Comparison of ENCODE assay signal across 10 cellular contexts in the genomic region with DNA sequence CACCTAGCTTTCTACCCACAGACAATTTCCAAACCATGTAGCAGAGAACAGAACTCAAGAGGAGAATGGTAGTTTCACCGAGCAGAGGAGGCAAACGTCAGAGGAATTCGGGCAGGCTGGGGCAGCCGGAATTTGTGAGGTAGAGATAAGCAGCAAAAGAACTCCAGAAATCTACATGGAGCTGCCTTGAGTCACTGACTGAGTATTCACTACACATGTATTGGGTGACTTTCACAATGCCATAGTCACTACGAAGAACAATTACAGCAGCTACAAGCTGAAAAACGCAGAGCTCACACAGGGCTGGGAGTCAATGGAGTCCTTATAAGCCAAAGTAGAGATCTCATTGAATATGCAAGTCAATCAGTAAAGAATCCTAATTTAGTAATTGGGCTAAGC. TPM values are rescaled to one million over a fixed set of nuclear protein-coding genes. Genes with fewer than 3 reads are reported as not detected.
A peak's percentile ranks its signal among the peaks of the same experiment; 100 is the strongest.
DNase-seq lines count a peak whose midpoint lies in the region; ATAC-seq and TF ChIP-seq lines count a peak whose summit lies in the region.
"Had no signal": no experiment of that assay in that cellular context is flagged by ENCODE, and none has a peak within 500 bp of the region (broad histone marks: within the 10 kb centered on the region; RNA-seq: fewer than 3 reads in every experiment).

No MANE protein-coding gene starts in this region.

- peaks cover 4% of the 10 kb centered on the region; the same call in 1 of the 2 replicates for H3F3A ChIP-seq in PC-9 (ENCODE audit: insufficient read depth, low read depth)

- H3K4me3 Mint-ChIP-seq in endodermal cell: no peak overlapping the region
- H3K4me3 Mint-ChIP-seq in CD4-positive, alpha-beta memory T cell: no peak overlapping the region
- peak overlapping the region in 1 of 10 donors; percentile 22 for H3K4me3 Mint-ChIP-seq in naive thymus-derived CD8-positive, alpha-beta T cell

- peak overlapping the region; percentile 39 for H3K4me2 ChIP-seq in PC-9

- H3K27me3 ChIP-seq in PC-9 (ENCODE audit: insufficient read depth, low read depth) (no peaks in the 10 kb centered on the region), endodermal cell (ENCODE audit: control insufficient read depth, insufficient read depth, low read length, poor library complexity, severe bottlenecking) (no peaks in the 10 kb centered on the region)
- H3K27me3 ChIP-seq in CD4-positive, alpha-beta memory T cell (ENCODE audit: insufficient read depth, low read length): no peaks in the 10 kb centered on the region

- no peak for ATAC-seq in HG02588 (IDR thresholded peaks at IDR 0.05; ENCODE audit: unreplicated experiment)
- no peak for ATAC-seq in naive thymus-derived CD8-positive, alpha-beta T cell

- no peaks in the 10 kb centered on the region; the same call in 1 of the 2 replicates for H4K20me1 ChIP-seq in PC-9 (ENCODE audit: insufficient read depth)

- 62 to 66% methylated on average over 6 of the region's 6 CpGs for WGBS in endodermal cell (ENCODE audit: insufficient coverage in 1 of 2, insufficient read length in 1 of 2), 2 experiments

- H3K9me3 Mint-ChIP-seq in endodermal cell: no peaks in the 10 kb centered on the region
- H3K9me3 Mint-ChIP-seq in CD4-positive, alpha-beta memory T cell: no peaks in the 10 kb centered on the region
- H3K9me3 Mint-ChIP-seq in naive thymus-derived CD8-positive, alpha-beta T cell: no peaks in the 10 kb centered on the region

- peaks cover 19% of the 10 kb centered on the region for H3K4me1 Mint-ChIP-seq in endodermal cell
- peaks cover 11 to 40% (median 37%) of the 10 kb centered on the region in 4 donors for H3K4me1 Mint-ChIP-seq in CD4-positive, alpha-beta memory T cell
- H3K4me1 Mint-ChIP-seq in naive thymus-derived CD8-positive, alpha-beta T cell: peaks cover 23 to 47% (median 36%) of the 10 kb centered on the region in 4 donors

- H3K4me3 ChIP-seq in PC-9 (peak overlapping the region; percentile 19; the same call in 1 of the 2 replicates), endodermal cell (ENCODE audit: low read length) (no peak overlapping the region)
- no peak overlapping the region for H3K4me3 ChIP-seq in CD4-positive, alpha-beta memory T cell (ENCODE audit: low read length in 2 of 2)

- POLR2A ChIA-PET in PC-9 (lab: Charles Lee; ENCODE audit: unreplicated experiment): interaction anchor here (0.6 to 0.7 kb wide), 3 partner anchors 60 to 1018 kb away, joined by 5 to 6 read pairs (median 6); partner anchors contain the start of gene SDR42E1
- POLR2A ChIA-PET in CD4-positive, alpha-beta memory T cell (lab: Charles Lee; ENCODE audit: partially characterized antibody): interaction anchor here (1.5 kb wide), 1 partner anchor 11 kb away, joined by 5 read pairs; no protein-coding TSS in a partner anchor
- POLR2A ChIA-PET in naive thymus-derived CD8-positive, alpha-beta T cell (lab: Charles Lee): no interaction called here

- TF ChIP-seq CTCF in PC-9 (conservative IDR thresholded peaks at IDR 0.05) (no peak), endodermal cell (conservative IDR thresholded peaks at IDR 0.05) (no peak)

- peaks cover 12% of the 10 kb centered on the region for H3K36me3 Mint-ChIP-seq in endodermal cell (ENCODE audit: low read depth)
- H3K36me3 Mint-ChIP-seq in CD4-positive, alpha-beta memory T cell: peaks cover 13 to 36% of the 10 kb centered on the region in 2 donors
- H3K36me3 Mint-ChIP-seq in naive thymus-derived CD8-positive, alpha-beta T cell: peaks cover 0 to 50% (median 22%) of the 10 kb centered on the region in 3 donors

- peak overlapping the region; percentile 11 for H3K27ac Mint-ChIP-seq in endodermal cell
- peak overlapping the region in 1 of 7 donors; percentile 57 for H3K27ac Mint-ChIP-seq in CD4-positive, alpha-beta memory T cell
- H3K27ac Mint-ChIP-seq in naive thymus-derived CD8-positive, alpha-beta T cell: peak overlapping the region in 3 of 10 donors; percentile 9 to 72 (median 44)

- H3K4me1 ChIP-seq in PC-9 (replicated peaks; ENCODE audit: insufficient read depth): peaks cover 18% of the 10 kb centered on the region; the same call in 1 of the 2 replicates
- H3K4me1 ChIP-seq in endodermal cell (ENCODE audit: control insufficient read depth, insufficient read depth, low read length): peaks cover 6% of the 10 kb centered on the region
- H3K4me1 ChIP-seq in CD4-positive, alpha-beta memory T cell (ENCODE audit: insufficient read depth, low read length): peaks cover 26% of the 10 kb centered on the region

- CTCF ChIA-PET in PC-9 (lab: Charles Lee): interaction anchor here (0.6 to 2.6 kb wide), 4 partner anchors 9 to 744 kb away, joined by 3 to 16 read pairs (median 4); no protein-coding TSS in a partner anchor
- CTCF ChIA-PET in CD4-positive, alpha-beta memory T cell (lab: Charles Lee; ENCODE audit: partially characterized antibody): interaction anchor here (1.2 to 2.8 kb wide), 3 partner anchors 12 to 43 kb away, joined by 4 to 19 read pairs (median 7); partner anchors contain the start of genes ATMIN, CENPN and CMC2

- intact Hi-C loops in PC-9 (cut with micrococcal nuclease; ENCODE audit: unreplicated experiment): loop anchor here (1.0 to 5.0 kb wide), 2 partner anchors 14 to 61 kb away; partner anchors contain the start of gene CENPN
- intact Hi-C loops in CD4-positive, alpha-beta memory T cell (cut with micrococcal nuclease): no loop called here

- no peaks in the 10 kb centered on the region for H3K27me3 Mint-ChIP-seq in endodermal cell (ENCODE audit: insufficient read depth)
- no peaks in the 10 kb centered on the region for H3K27me3 Mint-ChIP-seq in CD4-positive, alpha-beta memory T cell
- H3K27me3 Mint-ChIP-seq in naive thymus-derived CD8-positive, alpha-beta T cell: no peaks in the 10 kb centered on the region

- peaks cover 90% of the 10 kb centered on the region for H3K79me2 ChIP-seq in PC-9 (ENCODE audit: low read depth)

- no peaks in the 10 kb centered on the region for H3K9me3 ChIP-seq in PC-9 (ENCODE audit: insufficient read depth, low read depth)
- no peaks in the 10 kb centered on the region for H3K9me3 ChIP-seq in endodermal cell (ENCODE audit: control insufficient read depth, low read length)
- H3K9me3 ChIP-seq in CD4-positive, alpha-beta memory T cell (ENCODE audit: control insufficient read depth in 1 of 2, low read length in 2 of 2): no peaks in the 10 kb centered on the region

- peaks cover 7% of the 10 kb centered on the region; the same call in 1 of the 2 replicates for H3K36me3 ChIP-seq in PC-9 (ENCODE audit: low read depth)
- H3K36me3 ChIP-seq in endodermal cell (ENCODE audit: control insufficient read depth, insufficient read depth, low read length): peaks cover 23% of the 10 kb centered on the region
- peaks cover 9% of the 10 kb centered on the region for H3K36me3 ChIP-seq in CD4-positive, alpha-beta memory T cell (ENCODE audit: insufficient read depth, low read length)

- no peaks in the 10 kb centered on the region for H3K9me2 ChIP-seq in PC-9 (ENCODE audit: insufficient read depth)

- H3K9ac ChIP-seq in endodermal cell (ENCODE audit: extremely low read depth, low read length, poor library complexity, severe bottlenecking): no peak overlapping the region

- no TSS peak for BruUV-seq in PC-9 (replicated peaks; lab: Mats Ljungman, UMichigan)

- no peak overlapping the region for H2AFZ ChIP-seq in PC-9

- DNase-seq in AG08396 (ENCODE audit: low spot score) (peak; percentile 58), PC-9 (peak; percentile 67 to 84), endodermal cell (no peak), lung microvascular endothelial cell (ENCODE audit: low read depth in 2 of 2) (peak; percentile 31 to 85), Kasumi-1 (lab: John Stamatoyannopoulos, UW) (no peak)
- no peak for DNase-seq in CD4-positive, alpha-beta memory T cell
- DNase-seq in naive thymus-derived CD8-positive, alpha-beta T cell: no peak
- DNase-seq: KBM-7, SIG-M5 had no signal

- H3K27ac ChIP-seq in PC-9 (peak overlapping the region; percentile 73), endodermal cell (ENCODE audit: low read depth, low read length) (no peak overlapping the region)
- H3K27ac ChIP-seq in CD4-positive, alpha-beta memory T cell (ENCODE audit: low read depth, low read length): no peak overlapping the region

RNA-seq across cellular contexts. Expression of gene CMC2, which starts 13.4 kb away (rescaled TPM):
- total RNA-seq in PC-9 (2021): 89.5 and 106 TPM in 2 replicates
- total RNA-seq in endodermal cell: 100 to 1,000 TPM in 1 of 2 donors, 10 to 100 TPM in 1; 73.8 to 103 TPM
- 127 TPM for polyA plus RNA-seq in endodermal cell (2013, experiment 1 of 2)
- 147 TPM for polyA plus RNA-seq in endodermal cell (2013, experiment 2 of 2)
- total RNA-seq in lung microvascular endothelial cell: 32.0 and 47.8 TPM in 2 replicates
- 10 to 100 TPM; 39.7 to 39.9 TPM for total RNA-seq in CD4-positive, alpha-beta memory T cell
- polyA plus RNA-seq in CD4-positive, alpha-beta memory T cell: 100 to 1,000 TPM; 109 to 154 TPM
- total RNA-seq in naive thymus-derived CD8-positive, alpha-beta T cell: 10 to 100 TPM; 21.1 to 25.0 TPM
- 10 to 100 TPM; 78.2 to 84.6 (median 80.2) TPM for polyA plus RNA-seq in naive thymus-derived CD8-positive, alpha-beta T cell

RNA-seq across cellular contexts. Expression of gene CENPN, which starts 13.7 kb away (rescaled TPM):
- total RNA-seq in PC-9 (2021): 68.9 and 84.2 TPM in 2 replicates
- 10 to 100 TPM; 45.1 to 52.8 TPM for total RNA-seq in endodermal cell
- polyA plus RNA-seq in endodermal cell (2013, experiment 1 of 2): 53.6 TPM
- polyA plus RNA-seq in endodermal cell (2013, experiment 2 of 2): 55.8 TPM
- 18.3 and 29.6 TPM in 2 replicates for total RNA-seq in lung microvascular endothelial cell
- total RNA-seq in CD4-positive, alpha-beta memory T cell: 1 to 10 TPM; 3.4 to 4.0 TPM
- polyA plus RNA-seq in CD4-positive, alpha-beta memory T cell: 1 to 10 TPM; 2.9 to 3.9 TPM
- total RNA-seq in naive thymus-derived CD8-positive, alpha-beta T cell: 1 to 10 TPM; 1.4 to 4.0 TPM
- 1 to 10 TPM; 1.7 to 4.5 (median 3.0) TPM for polyA plus RNA-seq in naive thymus-derived CD8-positive, alpha-beta T cell

RNA-seq across cellular contexts. Expression of gene ATMIN, which starts 42.4 kb away (rescaled TPM):
- total RNA-seq in PC-9 (2021) (17.8 and 31.2 TPM in 2 replicates), endodermal cell (10 to 100 TPM; 45.7 to 53.6 TPM), lung microvascular endothelial cell (19.2 and 38.3 TPM in 2 replicates)
- polyA plus RNA-seq in endodermal cell (2013, experiment 1 of 2): 56.0 TPM
- 54.3 TPM for polyA plus RNA-seq in endodermal cell (2013, experiment 2 of 2)
- total RNA-seq in CD4-positive, alpha-beta memory T cell: 10 to 100 TPM; 39.3 to 45.4 TPM
- 10 to 100 TPM; 26.1 to 46.3 TPM for polyA plus RNA-seq in CD4-positive, alpha-beta memory T cell
- total RNA-seq in naive thymus-derived CD8-positive, alpha-beta T cell: 10 to 100 TPM; 40.5 to 48.1 TPM
- 10 to 100 TPM; 21.6 to 41.4 (median 27.7) TPM for polyA plus RNA-seq in naive thymus-derived CD8-positive, alpha-beta T cell

Comparison
In these comparisons a context has a peak if more than half of its experiments do, and no peak if none do; other contexts are left out.
1. DNase-seq: peak in AG08396 (single experiment), PC-9 (2 of 2) and lung microvascular endothelial cell (2 of 2); none in endodermal cell (single experiment), Kasumi-1 (0 of 2), CD4-positive, alpha-beta memory T cell (0 of 5) and naive thymus-derived CD8-positive, alpha-beta T cell (0 of 10).